ENCODE assay signal across 16 cellular contexts in genomic region chr7:27116521-27116946, GRCh38. TPM values are rescaled to one million over a fixed set of nuclear protein-coding genes. Genes with fewer than 3 reads are reported as not detected.
A peak's percentile ranks its signal among the peaks of the same experiment; 100 is the strongest.
DNase-seq lines count a peak whose midpoint lies in the region; ATAC-seq and TF ChIP-seq lines count a peak whose summit lies in the region.
"Had no signal": no experiment of that assay in that cellular context is flagged by ENCODE, and none has a peak within 500 bp of the region (broad histone marks: within the 10 kb centered on the region; RNA-seq: fewer than 3 reads in every experiment).

No MANE protein-coding gene starts in this region.

- no peak overlapping the region for H2AFZ ChIP-seq in fibroblast of lung (ENCODE audit: low read length)
- no peak overlapping the region for H2AFZ ChIP-seq in parathyroid adenoma

- H3K79me2 ChIP-seq in fibroblast of lung (ENCODE audit: control insufficient read depth, insufficient read depth, low read length): peaks cover 70% of the 10 kb centered on the region
- H3K79me2 ChIP-seq in parathyroid adenoma: no peaks in the 10 kb centered on the region

- H3K36me3 ChIP-seq in Caco-2 (ENCODE audit: control insufficient read depth, insufficient read depth, low read length) (no peaks in the 10 kb centered on the region), Panc1 (ENCODE audit: control insufficient read depth, insufficient read depth, low read length) (no peaks in the 10 kb centered on the region), fibroblast of lung (ENCODE audit: control insufficient read depth, insufficient read depth, low read length) (no peaks in the 10 kb centered on the region), parathyroid adenoma (ENCODE audit: control insufficient read depth, insufficient read depth, low read length) (no peaks in the 10 kb centered on the region)
- H3K36me3 ChIP-seq: vagina had no signal

- DNase-seq in Caco-2 (no peak), Panc1 (ENCODE audit: low read depth, low spot score) (no peak), fibroblast of lung (ENCODE audit: low read depth in 2 of 2) (peak; percentile 22 to 42), ureter (ENCODE audit: low spot score) (no peak), NOMO-1 (lab: John Stamatoyannopoulos, UW; ENCODE audit: unreplicated experiment in 2 of 2) (no peak)
- no peak for DNase-seq in stimulated activated CD4-positive, alpha-beta T cell treated with anti-CD3 and anti-CD28 coated beads, Interleukin-2, amount 100 ng/mL, for 48 hours
- DNase-seq: activated CD4-positive, CD25-positive, alpha-beta regulatory T cell treated with anti-CD3 and anti-CD28 coated beads, Interleukin-2, amount 50 U/mL, for 72 hours; activated T-cell treated with anti-CD3 and anti-CD28 coated beads, Interleukin-2, amount 50 U/mL, for 4 hours; effector memory CD8-positive, alpha-beta T cell; head of caudate nucleus; Karpas-422; T-cell had no signal

- H3K27ac ChIP-seq in Panc1 (ENCODE audit: low read length) (peak overlapping the region; percentile 99), fibroblast of lung (ENCODE audit: insufficient read depth, low read length) (peak overlapping the region; percentile 88), parathyroid adenoma (peak overlapping the region; percentile 9)
- H3K27ac ChIP-seq: vagina had no signal

- H3K9ac ChIP-seq in fibroblast of lung (ENCODE audit: insufficient read depth, low read length): peak overlapping the region; percentile 77
- no peak overlapping the region for H3K9ac ChIP-seq in parathyroid adenoma

- ATAC-seq in Panc1 (no peak), GM21737 (IDR thresholded peaks at IDR 0.05; ENCODE audit: unreplicated experiment) (no peak)
- ATAC-seq: activated T-cell treated with anti-CD3 and anti-CD28 coated beads, Interleukin-2, amount 50 U/mL, for 4 hours; effector memory CD8-positive, alpha-beta T cell; left lobe of liver; T-cell had no signal

- POLR2A ChIA-PET in Caco-2 (lab: Charles Lee) (interaction anchor here (0.6 kb wide), 2 partner anchors 40 to 1350 kb away, joined by 3 to 5 read pairs; partner anchors contain the start of gene HOXA7), Panc1 (lab: Charles Lee) (interaction anchor here (3.1 kb wide), 1 partner anchor 19 kb away, joined by 21 read pairs; the partner anchor contains the start of gene HOXA1)

- peaks cover 38% of the 10 kb centered on the region for H3K4me1 Mint-ChIP-seq in Caco-2 (ENCODE audit: low read depth, unreplicated experiment)
- H3K4me1 Mint-ChIP-seq: T-cell had no signal

- no peaks in the 10 kb centered on the region for H3K9me3 ChIP-seq in Caco-2
- H3K9me3 ChIP-seq in Panc1 (ENCODE audit: control insufficient read depth, insufficient read depth, low read depth, low read length): no peaks in the 10 kb centered on the region
- no peaks in the 10 kb centered on the region for H3K9me3 ChIP-seq in fibroblast of lung (ENCODE audit: control insufficient read depth, insufficient read depth, low read depth, low read length)
- H3K9me3 ChIP-seq in parathyroid adenoma (ENCODE audit: control insufficient read depth, low read length): no peaks in the 10 kb centered on the region
- H3K9me3 ChIP-seq: vagina had no signal

- CTCF ChIA-PET in Caco-2 (lab: Charles Lee) (no interaction called here), Panc1 (lab: Charles Lee) (interaction anchor here (0.6 kb wide), 1 partner anchor 22 kb away, joined by 4 read pairs; no protein-coding TSS in a partner anchor)

- no peaks in the 10 kb centered on the region for H3K27me3 ChIP-seq in Caco-2 (replicated peaks; ENCODE audit: control insufficient read depth, insufficient read depth, low read length)
- H3K27me3 ChIP-seq in Panc1 (ENCODE audit: control insufficient read depth, insufficient read depth, low read length): no peaks in the 10 kb centered on the region
- no peaks in the 10 kb centered on the region for H3K27me3 ChIP-seq in fibroblast of lung (ENCODE audit: control insufficient read depth, insufficient read depth, low read length)
- H3K27me3 ChIP-seq in parathyroid adenoma (ENCODE audit: control insufficient read depth, insufficient read depth, low read length): no peaks in the 10 kb centered on the region
- H3K27me3 ChIP-seq: vagina had no signal

- H3K27ac Mint-ChIP-seq in Caco-2 (ENCODE audit: unreplicated experiment): peak overlapping the region; percentile 66
- H3K27ac Mint-ChIP-seq: effector memory CD8-positive, alpha-beta T cell; T-cell had no signal

- H3K4me3 ChIP-seq in Caco-2 (ENCODE audit: low read depth, low read length) (peak overlapping the region; percentile 55), Panc1 (ENCODE audit: low read depth in 2 of 2, low read length in 2 of 2) (peak overlapping the region; percentile 60 to 92), fibroblast of lung (replicated peaks in 1 of 4; ENCODE audit: control extremely low read depth in 1 of 4, insufficient read depth in 1 of 4, low read depth in 3 of 4, low read length in 4 of 4) (peak overlapping the region; percentile 52 to 92 (median 68)), parathyroid adenoma (ENCODE audit: low read depth, low read length) (peak overlapping the region; percentile 75)
- H3K4me3 ChIP-seq: vagina had no signal

- H4K20me1 ChIP-seq in fibroblast of lung (ENCODE audit: control insufficient read depth, extremely low read depth, insufficient read depth, low read length): no peaks in the 10 kb centered on the region

- intact Hi-C loops in Caco-2 (cut with micrococcal nuclease; ENCODE audit: unreplicated experiment): no loop called here
- intact Hi-C loops in Panc1 (cut with micrococcal nuclease; ENCODE audit: unreplicated experiment): no loop called here

- peak overlapping the region; percentile 98 for H3K4me2 ChIP-seq in fibroblast of lung (ENCODE audit: extremely low read depth, insufficient read depth, low read length)
- H3K4me2 ChIP-seq in parathyroid adenoma (ENCODE audit: low read length): peak overlapping the region; percentile 72

- no peaks in the 10 kb centered on the region for H3K9me3 Mint-ChIP-seq in Caco-2 (ENCODE audit: unreplicated experiment)
- H3K9me3 Mint-ChIP-seq: activated T-cell treated with anti-CD3 and anti-CD28 coated beads, Interleukin-2, amount 50 U/mL, for 4 hours; effector memory CD8-positive, alpha-beta T cell; T-cell had no signal

- BruUV-seq in Caco-2 (replicated peaks; lab: Mats Ljungman, UMichigan) (TSS peak; percentile 68), Panc1 (replicated peaks; lab: Mats Ljungman, UMichigan) (TSS peak; percentile 77)

- H3K27me3 Mint-ChIP-seq in Caco-2 (ENCODE audit: insufficient read depth, unreplicated experiment): no peaks in the 10 kb centered on the region

- H3K4me1 ChIP-seq in Caco-2 (peaks cover 59% of the 10 kb centered on the region), Panc1 (ENCODE audit: control insufficient read depth, insufficient read depth, low read length) (peaks cover 60% of the 10 kb centered on the region), fibroblast of lung (ENCODE audit: control insufficient read depth, extremely low read depth, insufficient read depth, low read length) (peaks cover 23% of the 10 kb centered on the region), parathyroid adenoma (no peaks in the 10 kb centered on the region)

- in situ Hi-C loops in Panc1 (cut with HindIII; ENCODE audit: low pct_unique_long_range_greater_than_20kb, low sequenced_read_pairs): no loop called here

- H3K4me3 Mint-ChIP-seq in Caco-2 (ENCODE audit: unreplicated experiment): peak overlapping the region; percentile 76
- H3K4me3 Mint-ChIP-seq: activated T-cell treated with anti-CD3 and anti-CD28 coated beads, Interleukin-2, amount 50 U/mL, for 4 hours; effector memory CD8-positive, alpha-beta T cell; T-cell had no signal

- peaks cover 28% of the 10 kb centered on the region for H3K36me3 Mint-ChIP-seq in Caco-2 (ENCODE audit: insufficient read depth, unreplicated experiment)
- H3K36me3 Mint-ChIP-seq: T-cell had no signal

- TF ChIP-seq CTCF in Caco-2 (IDR thresholded peaks at IDR 0.05; ENCODE audit: insufficient read depth in 1 of 2, low read depth in 1 of 2, low read length in 1 of 2, severe bottlenecking in 1 of 2, unreplicated experiment in 1 of 2) (no peak), Panc1 (IDR thresholded peaks at IDR 0.05) (no peak), fibroblast of lung (conservative IDR thresholded peaks at IDR 0.05 in 1 of 2, IDR thresholded peaks at IDR 0.05 in 1 of 2; ENCODE audit: low read depth in 1 of 2, low read length in 2 of 2) (no peak), parathyroid adenoma (IDR thresholded peaks at IDR 0.05) (no peak)

RNA-seq across cellular contexts. Expression of gene HOXA4, which starts 14.0 kb away (rescaled TPM):
- total RNA-seq in Caco-2 (2022) (4.8 and 5.5 TPM in 2 replicates), Panc1 (2021; ENCODE audit: unreplicated experiment) (0.39 TPM), fibroblast of lung (0.33 and 0.51 TPM in 2 replicates), ureter (9.4 TPM)
- polyA plus RNA-seq in Panc1 (2012; ENCODE audit: insufficient read length): 0.45 TPM
- 2.4 and 3.6 TPM in 2 replicates for polyA plus RNA-seq in fibroblast of lung
- polyA plus RNA-seq in fibroblast of lung (2012): 2.6 and 3.3 TPM in 2 replicates
- polyA minus RNA-seq in fibroblast of lung (ENCODE audit: low replicate concordance): 1.6 and 3.6 TPM in 2 replicates

RNA-seq across cellular contexts. Expression of gene HOXA2, which starts 14.1 kb away (rescaled TPM):
- total RNA-seq in Caco-2 (2022): 1.5 and 1.8 TPM in 2 replicates
- 2.9 TPM for total RNA-seq in Panc1 (2021; ENCODE audit: unreplicated experiment)
- polyA plus RNA-seq in Panc1 (2012; ENCODE audit: insufficient read length): 0.84 TPM
- total RNA-seq in fibroblast of lung: 1.0 and 1.3 TPM in 2 replicates
- 2.3 and 2.6 TPM in 2 replicates for polyA plus RNA-seq in fibroblast of lung
- 1.4 and 2.2 TPM in 2 replicates for polyA plus RNA-seq in fibroblast of lung (2012)
- polyA minus RNA-seq in fibroblast of lung (ENCODE audit: low replicate concordance): 2.1 and 2.3 TPM in 2 replicates
- 1.8 TPM for total RNA-seq in ureter
- total RNA-seq: activated T-cell treated with anti-CD3 and anti-CD28 coated beads, Interleukin-2, amount 50 U/mL, for 4 hours; T-cell had no signal

RNA-seq across cellular contexts. Expression of gene HOXA1, which starts 20.7 kb away (rescaled TPM):
- total RNA-seq in Caco-2 (2022) (18.5 and 18.8 TPM in 2 replicates), Panc1 (2021; ENCODE audit: unreplicated experiment) (8.8 TPM), fibroblast of lung (0.50 and 0.51 TPM in 2 replicates), ureter (18.8 TPM)
- polyA plus RNA-seq in Panc1 (2012; ENCODE audit: insufficient read length): 5.3 TPM
- polyA plus RNA-seq in fibroblast of lung: 0.58 and 0.83 TPM in 2 replicates
- polyA plus RNA-seq in fibroblast of lung (2012): 0.66 and 0.67 TPM in 2 replicates
- 1.1 TPM in 1 of 2 replicates, not detected in the other for polyA minus RNA-seq in fibroblast of lung (ENCODE audit: low replicate concordance)

RNA-seq across cellular contexts. Expression of gene HOXA5, which starts 26.9 kb away (rescaled TPM):
- total RNA-seq in Caco-2 (2022): 4.3 and 4.9 TPM in 2 replicates
- total RNA-seq in Panc1 (2021; ENCODE audit: unreplicated experiment): 3.9 TPM
- 3.0 TPM for polyA plus RNA-seq in Panc1 (2012; ENCODE audit: insufficient read length)
- total RNA-seq in fibroblast of lung: 18.3 and 22.1 TPM in 2 replicates
- polyA plus RNA-seq in fibroblast of lung: 16.6 and 35.6 TPM in 2 replicates
- 17.5 and 31.8 TPM in 2 replicates for polyA plus RNA-seq in fibroblast of lung (2012)
- 3.1 and 3.9 TPM in 2 replicates for polyA minus RNA-seq in fibroblast of lung (ENCODE audit: low replicate concordance)
- 10.4 TPM for total RNA-seq in ureter
- total RNA-seq: activated T-cell treated with anti-CD3 and anti-CD28 coated beads, Interleukin-2, amount 50 U/mL, for 4 hours had no signal

RNA-seq across cellular contexts. Expression of gene HOXA6, which starts 31.0 kb away (rescaled TPM):
- total RNA-seq in Caco-2 (2022): 5.6 and 8.1 TPM in 2 replicates
- 3.3 TPM for total RNA-seq in Panc1 (2021; ENCODE audit: unreplicated experiment)
- polyA plus RNA-seq in Panc1 (2012; ENCODE audit: insufficient read length): 4.8 TPM
- total RNA-seq in fibroblast of lung: 3.6 and 4.4 TPM in 2 replicates
- 0.70 and 1.2 TPM in 2 replicates for polyA plus RNA-seq in fibroblast of lung
- 1.6 and 3.8 TPM in 2 replicates for polyA plus RNA-seq in fibroblast of lung (2012)
- polyA minus RNA-seq in fibroblast of lung (ENCODE audit: low replicate concordance): 0.30 and 1.6 TPM in 2 replicates
- 8.5 TPM for total RNA-seq in ureter
- total RNA-seq: activated T-cell treated with anti-CD3 and anti-CD28 coated beads, Interleukin-2, amount 50 U/mL, for 4 hours; left lobe of liver had no signal

Comparison
In these comparisons a context has a peak if more than half of its experiments do, and no peak if none do; other contexts are left out.
1. DNase-seq: peak in fibroblast of lung (2 of 2); none in Caco-2 (0 of 2), Panc1 (single experiment), ureter (single experiment), NOMO-1 (0 of 2) and stimulated activated CD4-positive, alpha-beta T cell treated with anti-CD3 and anti-CD28 coated beads, Interleukin-2, amount 100 ng/mL, for 48 hours (0 of 2).
2. H3K27ac ChIP-seq: peak in every context shown above with its lines; median percentile 99 in Panc1; 88 in fibroblast of lung; 9 in parathyroid adenoma.
3. Peak in every context shown above with its lines, with median percentiles within 50 percentile points of each other: H3K4me3 ChIP-seq.